ENCODE assay signal across 10 cellular contexts in the genomic region with DNA sequence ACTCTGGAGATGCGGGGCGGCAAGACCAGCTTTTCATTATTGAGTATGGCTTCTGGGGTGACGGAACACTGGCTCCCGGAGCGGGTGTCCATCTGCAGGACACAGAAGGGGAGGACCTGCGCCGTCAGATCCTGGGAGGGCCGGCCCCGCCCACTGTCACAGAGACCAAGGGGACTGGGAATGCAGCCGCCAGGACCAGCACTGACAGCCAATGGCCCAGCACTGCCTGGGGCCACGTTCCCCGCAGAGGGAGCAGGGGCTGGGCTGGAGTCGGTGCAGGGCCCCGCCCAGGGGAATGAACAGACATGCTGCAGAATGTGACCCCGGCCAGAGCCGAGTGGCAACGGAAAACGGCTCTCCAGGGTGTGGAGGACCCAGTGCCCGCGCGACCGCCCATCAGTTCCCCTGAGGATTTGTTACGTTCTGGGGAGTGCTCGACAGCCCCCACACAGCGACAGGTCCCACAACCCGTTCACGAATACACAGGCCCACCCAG. TPM values are rescaled to one million over a fixed set of nuclear protein-coding genes. Genes with fewer than 3 reads are reported as not detected.
DNase-seq lines count a peak whose midpoint lies in the region; ATAC-seq, FAIRE-seq and TF ChIP-seq lines count a peak whose summit lies in the region.
"Had no signal": no experiment of that assay in that cellular context is flagged by ENCODE, and none has a peak within 500 bp of the region (broad histone marks: within the 10 kb centered on the region; RNA-seq: fewer than 3 reads in every experiment).

A gene with protein sequence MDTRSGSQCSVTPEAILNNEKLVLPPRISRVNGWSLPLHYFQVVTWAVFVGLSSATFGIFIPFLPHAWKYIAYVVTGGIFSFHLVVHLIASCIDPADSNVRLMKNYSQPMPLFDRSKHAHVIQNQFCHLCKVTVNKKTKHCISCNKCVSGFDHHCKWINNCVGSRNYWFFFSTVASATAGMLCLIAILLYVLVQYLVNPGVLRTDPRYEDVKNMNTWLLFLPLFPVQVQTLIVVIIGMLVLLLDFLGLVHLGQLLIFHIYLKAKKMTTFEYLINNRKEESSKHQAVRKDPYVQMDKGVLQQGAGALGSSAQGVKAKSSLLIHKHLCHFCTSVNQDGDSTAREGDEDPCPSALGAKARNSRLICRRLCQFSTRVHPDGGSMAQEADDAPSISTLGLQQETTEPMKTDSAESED (minus strand): TSS at position 476 of the 496 bp plus-strand sequence. CDS start 384 bp downstream, at position 92.

- H3K27me3 Mint-ChIP-seq in natural killer cell treated with Interleukin-12 subunit alpha and Interleukin-12 subunit beta and Interleukin-15 and Interleukin-18, amount 100 ng/mL, for 72 hours: peaks cover 6 to 10% of the 10 kb centered on the region in 2 donors
- H3K27me3 Mint-ChIP-seq in natural killer cell (ENCODE audit: low read depth in 2 of 2): peaks cover 8 to 11% of the 10 kb centered on the region in 2 donors
- no peaks in the 10 kb centered on the region for H3K27me3 Mint-ChIP-seq in activated naive CD4-positive, alpha-beta T cell treated with anti-CD3 and anti-CD28 coated beads, Interleukin-2, amount 10 ng/mL, durations not matched to agents 7 days and 5 days

- H2AK5ac ChIP-seq in mesendoderm (ENCODE audit: low read length): no peak within 1 kb of the TSS

- FAIRE-seq in K562 (lab: Jason Lieb, UNC) (no peak), GM12892 (lab: Jason Lieb, UNC) (no peak)

- no peak for ATAC-seq in natural killer cell treated with Interleukin-12 subunit alpha and Interleukin-12 subunit beta and Interleukin-15 and Interleukin-18, amount 100 ng/mL, for 72 hours
- ATAC-seq in natural killer cell (no peak), K562 (peak; percentile 79), aorta (ENCODE audit: low FRiP score) (peak; percentile 21)

- CTCF ChIA-PET in K562 (lab: Yijun Ruan, JAX; ENCODE audit: low intra/inter-chr PET ratio): no interaction called here
- CTCF ChIA-PET in activated naive CD4-positive, alpha-beta T cell treated with anti-CD3 and anti-CD28 coated beads, Interleukin-2, amount 10 ng/mL, durations not matched to agents 7 days and 5 days (lab: Charles Lee): no interaction called here

- H3K23ac ChIP-seq in mesendoderm (ENCODE audit: low read length): no peak within 1 kb of the TSS

- no peak within 1 kb of the TSS for H3K4me3 Mint-ChIP-seq in natural killer cell treated with Interleukin-12 subunit alpha and Interleukin-12 subunit beta and Interleukin-15 and Interleukin-18, amount 100 ng/mL, for 72 hours
- no peak within 1 kb of the TSS for H3K4me3 Mint-ChIP-seq in natural killer cell
- no peak within 1 kb of the TSS for H3K4me3 Mint-ChIP-seq in activated naive CD4-positive, alpha-beta T cell treated with anti-CD3 and anti-CD28 coated beads, Interleukin-2, amount 10 ng/mL, durations not matched to agents 7 days and 5 days
- H3K4me3 Mint-ChIP-seq: memory B cell had no signal

- POLR2A ChIA-PET in K562 (lab: Yijun Ruan, JAX): no interaction called here

- peak; percentile 57 for DNase-seq in natural killer cell treated with Interleukin-12 subunit alpha and Interleukin-12 subunit beta and Interleukin-15 and Interleukin-18, amount 100 ng/mL, for 72 hours (ENCODE audit: low spot score)
- DNase-seq in natural killer cell (no peak), K562 (ENCODE audit: extremely low read depth in 1 of 4, low spot score in 3 of 4) (peak in 3 of 4 experiments; percentile 51 to 72 (median 71)), mesendoderm (peak; percentile 45), aorta (peak; percentile 44 to 83), GM12892 (ENCODE audit: insufficient read length) (no peak), NCI-H446 treated with DMSO at 0.1 percent for 48 hours (lab: John Stamatoyannopoulos, UW) (no peak)
- DNase-seq in activated naive CD4-positive, alpha-beta T cell treated with anti-CD3 and anti-CD28 coated beads, Interleukin-2, amount 10 ng/mL, durations not matched to agents 7 days and 5 days: no peak
- DNase-seq: effector memory CD4-positive, alpha-beta T cell had no signal

- no peak within 1 kb of the TSS for H2BK120ac ChIP-seq in mesendoderm (ENCODE audit: low read depth, low read length)

- peaks cover 18% of the 10 kb centered on the region for H4K20me1 ChIP-seq in K562 (replicated peaks; ENCODE audit: control insufficient read depth, insufficient read depth, low read length)

- H3K4me2 ChIP-seq in K562 (ENCODE audit: insufficient read depth, low read length): no peak within 1 kb of the TSS
- no peak within 1 kb of the TSS for H3K4me2 ChIP-seq in mesendoderm (ENCODE audit: low read length)

- no peak within 1 kb of the TSS for H3K27ac Mint-ChIP-seq in natural killer cell treated with Interleukin-12 subunit alpha and Interleukin-12 subunit beta and Interleukin-15 and Interleukin-18, amount 100 ng/mL, for 72 hours
- no peak within 1 kb of the TSS for H3K27ac Mint-ChIP-seq in natural killer cell
- no peak within 1 kb of the TSS for H3K27ac Mint-ChIP-seq in activated naive CD4-positive, alpha-beta T cell treated with anti-CD3 and anti-CD28 coated beads, Interleukin-2, amount 10 ng/mL, durations not matched to agents 7 days and 5 days
- H3K27ac Mint-ChIP-seq: memory B cell had no signal

- H3K4me1 Mint-ChIP-seq in natural killer cell treated with Interleukin-12 subunit alpha and Interleukin-12 subunit beta and Interleukin-15 and Interleukin-18, amount 100 ng/mL, for 72 hours (ENCODE audit: low read depth in 2 of 2): no peaks in the 10 kb centered on the region
- H3K4me1 Mint-ChIP-seq in natural killer cell: no peaks in the 10 kb centered on the region
- H3K4me1 Mint-ChIP-seq in activated naive CD4-positive, alpha-beta T cell treated with anti-CD3 and anti-CD28 coated beads, Interleukin-2, amount 10 ng/mL, durations not matched to agents 7 days and 5 days: no peaks in the 10 kb centered on the region

- H3K79me1 ChIP-seq in mesendoderm (ENCODE audit: low read length): no peaks in the 10 kb centered on the region

- no peak within 1 kb of the TSS for H3K27ac ChIP-seq in K562 (ENCODE audit: extremely low read depth, low read depth, low read length)
- no peak within 1 kb of the TSS for H3K27ac ChIP-seq in mesendoderm (ENCODE audit: low read depth, low read length)
- no peak within 1 kb of the TSS for H3K27ac ChIP-seq in aorta (ENCODE audit: low read depth in 1 of 2, low read length in 2 of 2)

- H3K36me3 Mint-ChIP-seq in natural killer cell treated with Interleukin-12 subunit alpha and Interleukin-12 subunit beta and Interleukin-15 and Interleukin-18, amount 100 ng/mL, for 72 hours: no peaks in the 10 kb centered on the region
- H3K36me3 Mint-ChIP-seq in natural killer cell: no peaks in the 10 kb centered on the region
- H3K36me3 Mint-ChIP-seq in activated naive CD4-positive, alpha-beta T cell treated with anti-CD3 and anti-CD28 coated beads, Interleukin-2, amount 10 ng/mL, durations not matched to agents 7 days and 5 days: no peaks in the 10 kb centered on the region
- H3K36me3 Mint-ChIP-seq: memory B cell had no signal

- H3K9me3 ChIP-seq in K562 (replicated peaks; ENCODE audit: control insufficient read depth, insufficient read depth, low read depth, low read length) (no peaks in the 10 kb centered on the region), aorta (ENCODE audit: control insufficient read depth, low read length) (no peaks in the 10 kb centered on the region)

- no peak within 1 kb of the TSS for H2BK15ac ChIP-seq in mesendoderm (replicated peaks; ENCODE audit: low read depth)

- no peak within 1 kb of the TSS for H3K56ac ChIP-seq in mesendoderm (ENCODE audit: low read length)

- H3K79me2 ChIP-seq in K562 (ENCODE audit: control insufficient read depth, insufficient read depth, low read length): no peaks in the 10 kb centered on the region
- no peaks in the 10 kb centered on the region for H3K79me2 ChIP-seq in mesendoderm (ENCODE audit: control insufficient read depth, insufficient read depth, low read length)

- H3K9me1 ChIP-seq in K562 (ENCODE audit: control insufficient read depth, insufficient read depth, low read length): no peaks in the 10 kb centered on the region

- no peak for TF ChIP-seq CTCF in natural killer cell (IDR thresholded peaks at IDR 0.05)
- no peak for TF ChIP-seq CTCF in K562 (IDR thresholded peaks at IDR 0.05 in 2 of 3, conservative IDR thresholded peaks at IDR 0.05 in 1 of 3; ENCODE audit: insufficient read depth in 2 of 3, low read depth in 1 of 3, low read length in 3 of 3)

- H3K18ac ChIP-seq in mesendoderm (ENCODE audit: low read length): no peak within 1 kb of the TSS

- H3K27me3 ChIP-seq in K562 (ENCODE audit: control insufficient read depth in 2 of 2, insufficient read depth in 2 of 2, low read length in 2 of 2) (peaks cover 26 to 52% of the 10 kb centered on the region in 2 experiments), mesendoderm (ENCODE audit: insufficient read depth, low read length, poor library complexity) (no peaks in the 10 kb centered on the region), aorta (ENCODE audit: control insufficient read depth in 1 of 2, insufficient read depth in 2 of 2, low read length in 1 of 2) (no peaks in the 10 kb centered on the region)

- H3K36me3 ChIP-seq in K562 (ENCODE audit: control insufficient read depth, insufficient read depth, low read length) (no peaks in the 10 kb centered on the region), mesendoderm (ENCODE audit: control insufficient read depth, insufficient read depth, low read length) (no peaks in the 10 kb centered on the region), aorta (ENCODE audit: control insufficient read depth in 1 of 2, insufficient read depth in 2 of 2, low read length in 1 of 2) (no peaks in the 10 kb centered on the region)

- H3K4ac ChIP-seq in mesendoderm (ENCODE audit: low read depth, low read length): no peak within 1 kb of the TSS

- no peak for TF ChIP-seq RAD21 in K562 (CRISPR knock-in tag; conservative IDR thresholded peaks at IDR 0.05 in 1 of 2, IDR thresholded peaks at IDR 0.05 in 1 of 2)

- H3K9me3 Mint-ChIP-seq in natural killer cell treated with Interleukin-12 subunit alpha and Interleukin-12 subunit beta and Interleukin-15 and Interleukin-18, amount 100 ng/mL, for 72 hours: no peaks in the 10 kb centered on the region
- H3K9me3 Mint-ChIP-seq in natural killer cell: no peaks in the 10 kb centered on the region
- peaks cover 2% of the 10 kb centered on the region for H3K9me3 Mint-ChIP-seq in activated naive CD4-positive, alpha-beta T cell treated with anti-CD3 and anti-CD28 coated beads, Interleukin-2, amount 10 ng/mL, durations not matched to agents 7 days and 5 days
- H3K9me3 Mint-ChIP-seq: memory B cell had no signal

- no peak within 1 kb of the TSS for H2BK5ac ChIP-seq in mesendoderm (ENCODE audit: low read length)

- no peak within 1 kb of the TSS for H4K5ac ChIP-seq in mesendoderm (ENCODE audit: low read length)

- intact Hi-C loops in natural killer cell (cut with micrococcal nuclease): no loop called here
- intact Hi-C loops in K562 (cut with micrococcal nuclease): loop anchor here (10.0 kb wide), 1 partner anchor 176 kb away; no protein-coding TSS in a partner anchor
- intact Hi-C loops in aorta (cut with DNase I): no loop called here

- TF ChIP-seq POLR2A in K562 (conservative IDR thresholded peaks at IDR 0.05) (no peak), GM12892 (IDR thresholded peaks at IDR 0.05; ENCODE audit: low read depth, low read length) (no peak)

- peaks cover 0 to 32% of the 10 kb centered on the region in 2 experiments; a peak in 2 of 5 replicates for H3K4me1 ChIP-seq in K562 (replicated peaks in 1 of 2; ENCODE audit: control insufficient read depth in 2 of 2, insufficient read depth in 2 of 2, low read length in 2 of 2)
- H3K4me1 ChIP-seq in mesendoderm (ENCODE audit: control insufficient read depth, low read depth, low read length): no peaks in the 10 kb centered on the region
- no peaks in the 10 kb centered on the region for H3K4me1 ChIP-seq in aorta (ENCODE audit: control insufficient read depth in 1 of 2, insufficient read depth in 2 of 2, low read length in 2 of 2)

- no peak within 1 kb of the TSS for H3K4me3 ChIP-seq in K562
- no peak within 1 kb of the TSS for H3K4me3 ChIP-seq in mesendoderm (ENCODE audit: low read length)
- H3K4me3 ChIP-seq in aorta (ENCODE audit: low read length in 2 of 2): no peak within 1 kb of the TSS

- TF ChIP-seq EP300 in K562 (IDR thresholded peaks at IDR 0.05; ENCODE audit: low read length): no peak

- in situ Hi-C loops in K562 (cut with MboI): no loop called here

- H3K9ac ChIP-seq in K562 (ENCODE audit: insufficient read depth in 1 of 2, low read depth in 2 of 2, low read length in 2 of 2): peak within 1 kb of the TSS in 1 of 2 experiments; percentile 26; a peak in 2 of 4 replicates
- H3K9ac ChIP-seq in mesendoderm (ENCODE audit: low read length): no peak within 1 kb of the TSS

- no peak within 1 kb of the TSS for H2AFZ ChIP-seq in K562 (ENCODE audit: low read depth, low read length)

- no TSS peak for BruUV-seq in K562 (replicated peaks; lab: Mats Ljungman, UMichigan)

- H4K8ac ChIP-seq in mesendoderm (ENCODE audit: low read depth, low read length): no peak within 1 kb of the TSS

- WGBS in K562 (ENCODE audit: insufficient coverage, low coverage, missing lambda C conversion rate): 24% methylated on average over 27 of the region's 27 CpGs
- no CpG with 5 or more reads among the region's 27 CpGs for WGBS in mesendoderm (ENCODE audit: extremely low coverage, insufficient coverage, low lambda C conversion rate)
- 55 to 67% methylated on average over 26 to 27 of the region's 27 CpGs for WGBS in aorta, 2 donors

RNA-seq across cellular contexts. Expression of the gene that starts here (rescaled TPM):
- total RNA-seq in natural killer cell treated with Interleukin-12 subunit alpha and Interleukin-12 subunit beta and Interleukin-15 and Interleukin-18, amount 100 ng/mL, for 72 hours: 10 to 100 TPM in 1 of 2 donors, 1 to 10 TPM in 1; 8.1 to 24.5 TPM
- total RNA-seq in natural killer cell (1 to 10 TPM; 2.2 to 7.0 (median 5.0) TPM), K562 (2014; rRNA removed) (0.20 and 1.5 TPM in 2 replicates), K562 (2014; rRNA removed; fragmentation: Illumina TruSeq; extraction: Trizol) (0.40 and 0.45 TPM in 2 replicates), K562 (2015; rRNA removed; fragmentation: Illumina TruSeq; extraction: Trizol) (0.29 and 0.30 TPM in 2 replicates), K562 (2021) (2.2 and 2.3 TPM in 2 replicates), aorta (10 to 100 TPM in 1 of 2 donors, 1 to 10 TPM in 1; 9.4 to 26.0 TPM)
- 13.2 and 31.1 TPM in 2 replicates for total RNA-seq in K562 (2011; cell fraction: chromatin; rRNA removed; ENCODE audit: low replicate concordance)
- total RNA-seq in K562 (2011; cell fraction: nucleolus; rRNA removed): 14.7 and 17.7 TPM in 2 replicates
- total RNA-seq in K562 (2011; cell fraction: nucleoplasm; rRNA removed): 11.8 and 18.1 TPM in 2 replicates
- polyA plus RNA-seq in K562 (2011; rRNA removed) (0.99 and 1.2 TPM in 2 replicates), K562 (2014; fragmentation: Illumina TruSeq; extraction: Trizol) (0.52 and 1.4 TPM in 2 replicates), K562 (2014; fragmentation: Nextera tagmentation; extraction: Ambion mirVana) (under 1 TPM; 0.07 to 0.21 TPM), K562 (2014; rRNA removed) (0.97 and 1.4 TPM in 2 replicates), aorta (1 to 10 TPM; 1.5 to 3.1 TPM)
- polyA plus RNA-seq in K562 (2011; cell fraction: cytosol; rRNA removed): 0.52 and 1.3 TPM in 2 replicates
- polyA plus RNA-seq in K562 (2011; cell fraction: nucleus; rRNA removed): 6.0 and 14.9 TPM in 2 replicates
- 1.5 and 6.1 TPM in 2 replicates for polyA plus RNA-seq in K562 (2012)
- polyA minus RNA-seq in K562 (2011; rRNA and poly(A)+ RNA removed): 0.81 and 1.1 TPM in 2 replicates
- polyA minus RNA-seq in K562 (2011; cell fraction: cytosol; rRNA and poly(A)+ RNA removed): 1.3 and 1.4 TPM in 2 replicates
- 2.3 and 4.4 TPM in 2 replicates for polyA minus RNA-seq in K562 (2011; cell fraction: nucleus; rRNA and poly(A)+ RNA removed)
- polyA plus RNA-seq in mesendoderm (2013, experiment 1 of 2): 4.2 TPM
- 3.9 TPM for polyA plus RNA-seq in mesendoderm (2013, experiment 2 of 2)
- polyA plus RNA-seq in GM12892 (2012; ENCODE audit: missing spikeins): 2.6 TPM

Comparison
In these comparisons a context has a peak if more than half of its experiments do, and no peak if none do; other contexts are left out.
1. DNase-seq: peak in natural killer cell treated with Interleukin-12 subunit alpha and Interleukin-12 subunit beta and Interleukin-15 and Interleukin-18, amount 100 ng/mL, for 72 hours (single experiment), K562 (3 of 4), mesendoderm (single experiment) and aorta (2 of 2); none in natural killer cell (single experiment), GM12892 (single experiment), NCI-H446 treated with DMSO at 0.1 percent for 48 hours (single experiment) and activated naive CD4-positive, alpha-beta T cell treated with anti-CD3 and anti-CD28 coated beads, Interleukin-2, amount 10 ng/mL, durations not matched to agents 7 days and 5 days (single experiment).
2. ATAC-seq: peak in K562 (single experiment) and aorta (single experiment); none in natural killer cell treated with Interleukin-12 subunit alpha and Interleukin-12 subunit beta and Interleukin-15 and Interleukin-18, amount 100 ng/mL, for 72 hours (0 of 2) and natural killer cell (0 of 3).